Comparison of ENCODE assay signal across 13 cellular contexts in genomic region chr22:35353318-35353717, GRCh38. TPM values are rescaled to one million over a fixed set of nuclear protein-coding genes. Genes with fewer than 3 reads are reported as not detected.
DNase-seq lines count a peak whose midpoint lies in the region; ATAC-seq, FAIRE-seq and TF ChIP-seq lines count a peak whose summit lies in the region.
"Had no signal": no experiment of that assay in that cellular context is flagged by ENCODE, and none has a peak within 500 bp of the region (broad histone marks: within the 10 kb centered on the region; RNA-seq: fewer than 3 reads in every experiment).

No MANE protein-coding gene starts in this region.

- TF ChIP-seq CTCF in kidney (IDR thresholded peaks at IDR 0.05; ENCODE audit: borderline replicate concordance, extremely low read depth, insufficient read depth): no peak
- TF ChIP-seq CTCF in CD4-positive, alpha-beta T cell (IDR thresholded peaks at IDR 0.05): no peak

- ATAC-seq in stimulated activated memory B cell treated with anti-CD40 and anti-IgM and Interleukin-4, amounts not matched to agents 10 μg/mL and 1 μg/mL and 100 μg/mL, for 72 hours: no peak
- ATAC-seq in CD4-positive, alpha-beta T cell (ENCODE audit: poor library complexity): no peak
- no peak for ATAC-seq in HG03108 (IDR thresholded peaks at IDR 0.05; ENCODE audit: unreplicated experiment)

- H3K36me3 Mint-ChIP-seq in stimulated activated memory B cell treated with anti-CD40 and anti-IgM and Interleukin-4, amounts not matched to agents 10 μg/mL and 1 μg/mL and 100 μg/mL, for 72 hours: peaks cover 5% of the 10 kb centered on the region
- no peaks in the 10 kb centered on the region for H3K36me3 Mint-ChIP-seq in CD4-positive, alpha-beta T cell (ENCODE audit: low read depth)

- FAIRE-seq in GM12892 (lab: Jason Lieb, UNC) (peak; percentile 48), kidney (lab: Jason Lieb, UNC) (no peak)

- peaks cover 78% of the 10 kb centered on the region for H3K4me1 Mint-ChIP-seq in stimulated activated memory B cell treated with anti-CD40 and anti-IgM and Interleukin-4, amounts not matched to agents 10 μg/mL and 1 μg/mL and 100 μg/mL, for 72 hours
- H3K4me1 Mint-ChIP-seq in CD4-positive, alpha-beta T cell (ENCODE audit: low read depth): peaks cover 25% of the 10 kb centered on the region

- H3K27ac ChIP-seq in SJCRH30 (no peak overlapping the region), kidney (ENCODE audit: low read depth in 2 of 2, low read length in 2 of 2) (no peak overlapping the region)
- H3K27ac ChIP-seq in CD4-positive, alpha-beta T cell (ENCODE audit: low read depth, low read length): no peak overlapping the region

- H3K27me3 ChIP-seq in SJCRH30: no peaks in the 10 kb centered on the region
- H3K27me3 ChIP-seq in CD4-positive, alpha-beta T cell (ENCODE audit: control insufficient read depth, insufficient read depth, low read length): no peaks in the 10 kb centered on the region

- no peak for TF ChIP-seq POLR2A in GM12892 (IDR thresholded peaks at IDR 0.05; ENCODE audit: low read depth, low read length)

- peak overlapping the region; percentile 88 for H3K4me3 Mint-ChIP-seq in stimulated activated memory B cell treated with anti-CD40 and anti-IgM and Interleukin-4, amounts not matched to agents 10 μg/mL and 1 μg/mL and 100 μg/mL, for 72 hours
- no peak overlapping the region for H3K4me3 Mint-ChIP-seq in CD4-positive, alpha-beta T cell

- no peak for DNase-seq in GM12892 (ENCODE audit: insufficient read length)
- DNase-seq in SJCRH30: peak; percentile 47 to 52
- DNase-seq in kidney: peak; percentile 71
- DNase-seq in CD4-positive, alpha-beta T cell: no peak
- DNase-seq in activated T-cell treated with anti-CD3 and anti-CD28 coated beads, Interleukin-2, amount 50 U/mL, for 1 hour: no peak
- no peak for DNase-seq in glomerular visceral epithelial cell (ENCODE audit: extremely low spot score)
- DNase-seq: AML-193, DMS79 treated with DMSO at 0.1 percent for 48 hours, NCI-H2081 had no signal

- intact Hi-C loops in kidney (cut with DNase I): no loop called here
- intact Hi-C loops in CD4-positive, alpha-beta T cell (cut with DNase I, micrococcal nuclease): loop anchor here in 1 of 2 experiments (5.0 kb wide), 2 partner anchors 44 to 869 kb away; no protein-coding TSS in a partner anchor

- no peaks in the 10 kb centered on the region for H3K9me3 Mint-ChIP-seq in stimulated activated memory B cell treated with anti-CD40 and anti-IgM and Interleukin-4, amounts not matched to agents 10 μg/mL and 1 μg/mL and 100 μg/mL, for 72 hours
- H3K9me3 Mint-ChIP-seq in CD4-positive, alpha-beta T cell: no peaks in the 10 kb centered on the region

- H3K27ac Mint-ChIP-seq in stimulated activated memory B cell treated with anti-CD40 and anti-IgM and Interleukin-4, amounts not matched to agents 10 μg/mL and 1 μg/mL and 100 μg/mL, for 72 hours: peak overlapping the region; percentile 93
- H3K27ac Mint-ChIP-seq in CD4-positive, alpha-beta T cell: no peak overlapping the region

- CTCF ChIA-PET in CD4-positive, alpha-beta T cell (lab: Charles Lee): no interaction called here

- H3K36me3 ChIP-seq in SJCRH30 (no peaks in the 10 kb centered on the region), kidney (ENCODE audit: control insufficient read depth in 1 of 2, insufficient read depth in 2 of 2, low read length in 2 of 2) (peaks cover under 1% of the 10 kb centered on the region in 2 donors)

- H3K4me3 ChIP-seq in SJCRH30 (no peak overlapping the region), kidney (ENCODE audit: low read length in 2 of 2) (no peak overlapping the region)
- H3K4me3 ChIP-seq: lung, smooth muscle cell had no signal

- POLR2A ChIA-PET in CD4-positive, alpha-beta T cell (lab: Charles Lee): no interaction called here

- no peak overlapping the region for H3K9ac ChIP-seq in kidney (ENCODE audit: low read length in 2 of 2)

- H3K4me1 ChIP-seq in SJCRH30: peaks cover 10% of the 10 kb centered on the region; the same call in 1 of the 2 replicates
- H3K4me1 ChIP-seq in kidney (ENCODE audit: control insufficient read depth in 1 of 2, insufficient read depth in 1 of 2, low read depth in 1 of 2, low read length in 2 of 2): peaks cover 0 to 15% of the 10 kb centered on the region in 2 donors

- H3K9me3 ChIP-seq in SJCRH30 (replicated peaks) (no peaks in the 10 kb centered on the region), kidney (ENCODE audit: control insufficient read depth in 1 of 2, low read length in 2 of 2) (no peaks in the 10 kb centered on the region)
- H3K9me3 ChIP-seq in CD4-positive, alpha-beta T cell (ENCODE audit: control insufficient read depth, low read length): no peaks in the 10 kb centered on the region

- no peaks in the 10 kb centered on the region for H3K27me3 Mint-ChIP-seq in stimulated activated memory B cell treated with anti-CD40 and anti-IgM and Interleukin-4, amounts not matched to agents 10 μg/mL and 1 μg/mL and 100 μg/mL, for 72 hours
- peaks cover 17% of the 10 kb centered on the region for H3K27me3 Mint-ChIP-seq in CD4-positive, alpha-beta T cell

RNA-seq across cellular contexts. Expression of gene HMOX1, which starts 27.6 kb away (rescaled TPM):
- polyA plus RNA-seq in GM12892 (2012; ENCODE audit: missing spikeins): 9.7 TPM
- total RNA-seq in SJCRH30 (2014; rRNA removed; shearing (Covaris generic)): 4.6 and 5.1 TPM in 2 replicates
- total RNA-seq in kidney: 37.7 TPM
- polyA plus RNA-seq in kidney (ENCODE audit: insufficient read depth, low read depth, low replicate concordance): 234 TPM
- total RNA-seq in CD4-positive, alpha-beta T cell: 1 to 10 TPM; 1.1 to 1.5 TPM

RNA-seq across cellular contexts. Expression of gene MCM5, which starts 46.6 kb away (rescaled TPM):
- polyA plus RNA-seq in GM12892 (2012; ENCODE audit: missing spikeins): 105 TPM
- total RNA-seq in SJCRH30 (2014; rRNA removed; shearing (Covaris generic)): 106 and 109 TPM in 2 replicates
- total RNA-seq in kidney: 26.4 TPM
- 10.2 TPM for polyA plus RNA-seq in kidney (ENCODE audit: insufficient read depth, low read depth, low replicate concordance)
- 10 to 100 TPM; 21.6 to 22.6 TPM for total RNA-seq in CD4-positive, alpha-beta T cell

RNA-seq across cellular contexts. Expression of gene TOM1, which starts 53.6 kb away (rescaled TPM):
- 11.3 TPM for polyA plus RNA-seq in GM12892 (2012; ENCODE audit: missing spikeins)
- 16.2 and 19.8 TPM in 2 replicates for total RNA-seq in SJCRH30 (2014; rRNA removed; shearing (Covaris generic))
- 68.2 TPM for total RNA-seq in kidney
- 67.0 TPM for polyA plus RNA-seq in kidney (ENCODE audit: insufficient read depth, low read depth, low replicate concordance)
- 100 to 1,000 TPM; 211 to 219 TPM for total RNA-seq in CD4-positive, alpha-beta T cell

Comparison
In these comparisons a context has a peak if more than half of its experiments do, and no peak if none do; other contexts are left out.
1. DNase-seq: peak in SJCRH30 (2 of 2) and kidney (single experiment); none in GM12892 (single experiment), CD4-positive, alpha-beta T cell (0 of 10), activated T-cell treated with anti-CD3 and anti-CD28 coated beads, Interleukin-2, amount 50 U/mL, for 1 hour (single experiment) and glomerular visceral epithelial cell (single experiment).